ENCODE assay signal across 15 cellular contexts in the genomic region with DNA sequence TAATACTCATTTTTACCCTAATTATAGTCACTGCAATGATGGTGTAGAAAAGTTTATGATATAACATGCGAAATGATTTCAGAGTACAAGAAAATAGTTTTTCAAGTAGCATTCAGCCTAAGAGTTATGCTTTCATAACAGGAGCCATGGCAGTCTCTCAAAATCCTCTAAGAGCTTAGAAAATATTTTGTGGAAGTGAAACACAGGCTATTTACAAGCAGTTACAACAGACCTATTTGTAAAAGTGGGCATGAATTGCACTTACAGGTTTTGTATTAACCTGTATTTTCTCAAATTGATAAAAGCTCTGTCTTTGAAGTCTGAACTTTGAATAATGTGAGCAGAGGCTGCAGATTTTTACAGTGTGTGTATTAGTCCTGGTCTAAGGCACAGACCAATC.
DNase-seq lines count a peak whose midpoint lies in the region; TF ChIP-seq lines count a peak whose summit lies in the region.
"Had no signal": no experiment of that assay in that cellular context is flagged by ENCODE, and none has a peak within 500 bp of the region (broad histone marks: within the 10 kb centered on the region; RNA-seq: fewer than 3 reads in every experiment).

No MANE protein-coding gene starts in this region.

- H3K79me2 ChIP-seq in hepatocyte: no peaks in the 10 kb centered on the region

- H3K27ac ChIP-seq in hepatocyte (no peak overlapping the region), sigmoid colon (no peak overlapping the region)
- H3K27ac ChIP-seq: BLaER1 treated with 17β-estradiol and CSF1 and Interleukin-3, amounts not matched to agents 10 nM and 100 nM had no signal

- no peak overlapping the region for H2AFZ ChIP-seq in hepatocyte

- no peak for TF ChIP-seq POLR2A in sigmoid colon (IDR thresholded peaks at IDR 0.05)

- H3K4me1 ChIP-seq in hepatocyte (ENCODE audit: insufficient read depth) (peaks cover 15% of the 10 kb centered on the region), sigmoid colon (no peaks in the 10 kb centered on the region)
- H3K4me1 ChIP-seq: BLaER1 treated with 17β-estradiol and CSF1 and Interleukin-3, amounts not matched to agents 10 nM and 100 nM had no signal

- DNase-seq in SIG-M5 treated with dmso at 0.1 percent for 504 hours (lab: John Stamatoyannopoulos, UW; ENCODE audit: unreplicated experiment) (peak; percentile 8), SIG-M5 (lab: John Stamatoyannopoulos, UW) (no peak), MV-4-11 (lab: John Stamatoyannopoulos, UW) (peak; percentile 17), hepatocyte (ENCODE audit: low spot score) (no peak), NCI-H524 treated with DMSO at 0.1 percent for 48 hours (lab: John Stamatoyannopoulos, UW) (no peak), T1000 (lab: John Stamatoyannopoulos, UW) (no peak), sigmoid colon (no peak)
- DNase-seq: ACHN; Calu3; CD4-positive, CD25-positive, alpha-beta regulatory T cell; DMS79; GOT3; H9 had no signal

- H3K36me3 ChIP-seq in hepatocyte (replicated peaks; ENCODE audit: insufficient read depth, low read depth) (no peaks in the 10 kb centered on the region), sigmoid colon (no peaks in the 10 kb centered on the region)
- H3K36me3 ChIP-seq: BLaER1 treated with 17β-estradiol and CSF1 and Interleukin-3, amounts not matched to agents 10 nM and 100 nM had no signal

- TF ChIP-seq EP300 in sigmoid colon (IDR thresholded peaks at IDR 0.05): no peak

- H4K20me1 ChIP-seq in hepatocyte (ENCODE audit: insufficient read depth, poor library complexity, severe bottlenecking): no peaks in the 10 kb centered on the region
- H4K20me1 ChIP-seq: BLaER1 treated with 17β-estradiol and CSF1 and Interleukin-3, amounts not matched to agents 10 nM and 100 nM had no signal

- no peaks in the 10 kb centered on the region for H3K9me2 ChIP-seq in hepatocyte (replicated peaks; ENCODE audit: insufficient read depth)

- no peak overlapping the region for H3K4me3 ChIP-seq in hepatocyte
- H3K4me3 ChIP-seq in sigmoid colon: no peak overlapping the region
- H3K4me3 ChIP-seq: BLaER1 treated with 17β-estradiol and CSF1 and Interleukin-3, amounts not matched to agents 10 nM and 100 nM; K562 had no signal

- H3K27me3 ChIP-seq in hepatocyte (no peaks in the 10 kb centered on the region), sigmoid colon (no peaks in the 10 kb centered on the region)
- H3K27me3 ChIP-seq: BLaER1 treated with 17β-estradiol and CSF1 and Interleukin-3, amounts not matched to agents 10 nM and 100 nM had no signal

- 96% methylated on average over 1 of the region's 1 CpG for WGBS in hepatocyte (ENCODE audit: low lambda C conversion rate, missing lambda C conversion rate)
- WGBS in sigmoid colon, 2 donors: 84 to 93% methylated on average over 1 of the region's 1 CpG

- TF ChIP-seq CTCF in hepatocyte (IDR thresholded peaks at IDR 0.05; ENCODE audit: poor library complexity) (no peak), sigmoid colon (IDR thresholded peaks at IDR 0.05) (no peak)

- intact Hi-C loops in sigmoid colon (cut with DNase I): no loop called here

- H3K9me3 ChIP-seq in hepatocyte (ENCODE audit: low read depth): no peaks in the 10 kb centered on the region
- no peaks in the 10 kb centered on the region for H3K9me3 ChIP-seq in sigmoid colon
- H3K9me3 ChIP-seq: BLaER1 treated with 17β-estradiol and CSF1 and Interleukin-3, amounts not matched to agents 10 nM and 100 nM had no signal

- H3K4me2 ChIP-seq in hepatocyte: peak overlapping the region; percentile 22
- H3K4me2 ChIP-seq: BLaER1 treated with 17β-estradiol and CSF1 and Interleukin-3, amounts not matched to agents 10 nM and 100 nM had no signal

Comparison
In these comparisons a context has a peak if more than half of its experiments do, and no peak if none do; other contexts are left out.
1. DNase-seq: peak in SIG-M5 treated with dmso at 0.1 percent for 504 hours (single experiment) and MV-4-11 (single experiment); none in SIG-M5 (single experiment), hepatocyte (single experiment), NCI-H524 treated with DMSO at 0.1 percent for 48 hours (single experiment), T1000 (single experiment) and sigmoid colon (single experiment).